19 cellular contexts compared by ENCODE assay signal in the genomic region with DNA sequence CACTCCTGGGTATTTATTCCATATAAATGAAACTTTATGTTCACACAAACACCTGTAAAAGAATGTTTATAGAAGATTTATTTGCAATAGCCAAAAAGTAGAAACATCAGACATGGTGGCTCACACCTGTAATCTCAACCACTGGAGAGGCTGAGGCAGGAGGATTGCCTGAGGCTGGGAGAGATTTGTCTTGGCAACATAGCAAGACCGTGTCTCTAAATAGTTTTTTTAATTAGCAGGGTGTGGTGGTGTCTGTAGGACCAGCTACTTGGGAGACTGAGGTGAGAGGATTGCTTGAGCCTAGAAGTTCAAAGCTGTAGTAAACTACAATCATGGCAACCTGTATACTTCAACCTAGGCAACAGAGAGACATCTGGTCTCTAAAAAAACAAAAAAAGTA. TPM values are rescaled to one million over a fixed set of nuclear protein-coding genes. Genes with fewer than 3 reads are reported as not detected.
DNase-seq lines count a peak whose midpoint lies in the region; ATAC-seq and TF ChIP-seq lines count a peak whose summit lies in the region.
"Had no signal": no experiment of that assay in that cellular context is flagged by ENCODE, and none has a peak within 500 bp of the region (broad histone marks: within the 10 kb centered on the region; RNA-seq: fewer than 3 reads in every experiment).

No MANE protein-coding gene starts in this region.

- peaks cover 10% of the 10 kb centered on the region for H3K4me1 Mint-ChIP-seq in endothelial cell (ENCODE audit: unreplicated experiment)
- H3K4me1 Mint-ChIP-seq: B cell, CD14-positive monocyte had no signal

- no peaks in the 10 kb centered on the region for H3K27me3 Mint-ChIP-seq in endothelial cell (ENCODE audit: unreplicated experiment)
- H3K27me3 Mint-ChIP-seq: CD4-positive, alpha-beta memory T cell had no signal

- intact Hi-C loops in left colon (cut with DNase I, micrococcal nuclease), result no loop called here

- no peaks in the 10 kb centered on the region for H3K36me3 ChIP-seq in BLaER1

- H3K9me3 ChIP-seq in BLaER1, result peaks cover 56% of the 10 kb centered on the region

- H3K9me3 Mint-ChIP-seq in endothelial cell (ENCODE audit: unreplicated experiment), result no peaks in the 10 kb centered on the region

- H3K4me2 ChIP-seq in BLaER1, result peak overlapping the region; percentile 15
- H3K4me2 ChIP-seq: A549 had no signal

- no peak overlapping the region for H3K27ac Mint-ChIP-seq in endothelial cell (ENCODE audit: unreplicated experiment)
- H3K27ac Mint-ChIP-seq: B cell; CD14-positive monocyte; CD4-positive, alpha-beta memory T cell; CD4-positive, CD25-positive, alpha-beta regulatory T cell; CD8-positive, alpha-beta memory T cell had no signal

- DNase-seq in left colon (no peak), SW480 (ENCODE audit: low spot score) (no peak), endothelial cell (ENCODE audit: low spot score) (no peak)
- DNase-seq: AML-193; C1 segment of cervical spinal cord; CD4-positive, alpha-beta memory T cell; CD4-positive, CD25-positive, alpha-beta regulatory T cell; CD8-positive, alpha-beta memory T cell; COR-L47; DMS 273 treated with DMSO at 0.1 percent for 48 hours; DMS79; DND-41; EL; GDM1 had no signal

- no peak for TF ChIP-seq CTCF in endothelial cell (IDR thresholded peaks at IDR 0.05; ENCODE audit: unreplicated experiment)

- no peaks in the 10 kb centered on the region for H3K27me3 ChIP-seq in BLaER1

- H3K4me1 ChIP-seq in BLaER1, result peaks cover 40% of the 10 kb centered on the region
- H3K4me1 ChIP-seq: A549 had no signal

- ATAC-seq in left colon (peak; percentile 45), esophagus mucosa (no peak)
- ATAC-seq: A549 had no signal

- no peak overlapping the region for H3K9ac ChIP-seq in BLaER1

- no peak overlapping the region for H3K27ac ChIP-seq in BLaER1
- H3K27ac ChIP-seq: A549 had no signal

- no peak overlapping the region for H3K4me3 ChIP-seq in BLaER1
- H3K4me3 ChIP-seq: A549 had no signal

- H3K36me3 Mint-ChIP-seq in endothelial cell (ENCODE audit: low read depth, unreplicated experiment), result no peaks in the 10 kb centered on the region
- H3K36me3 Mint-ChIP-seq: CD14-positive monocyte had no signal

- no peak overlapping the region for H3K4me3 Mint-ChIP-seq in endothelial cell (ENCODE audit: unreplicated experiment)
- H3K4me3 Mint-ChIP-seq: B cell; CD14-positive monocyte; CD4-positive, alpha-beta memory T cell; CD4-positive, CD25-positive, alpha-beta regulatory T cell; CD8-positive, alpha-beta memory T cell had no signal

- no peaks in the 10 kb centered on the region for H4K20me1 ChIP-seq in BLaER1

RNA-seq across cellular contexts. Expression of gene NFKB1, which starts 27.7 kb away (rescaled TPM):
- total RNA-seq in left colon (10 to 100 TPM; 45.3 to 49.8 TPM), esophagus mucosa (35.2 TPM), endothelial cell (ENCODE audit: unreplicated experiment) (26.0 TPM)
